In the genomic region with DNA sequence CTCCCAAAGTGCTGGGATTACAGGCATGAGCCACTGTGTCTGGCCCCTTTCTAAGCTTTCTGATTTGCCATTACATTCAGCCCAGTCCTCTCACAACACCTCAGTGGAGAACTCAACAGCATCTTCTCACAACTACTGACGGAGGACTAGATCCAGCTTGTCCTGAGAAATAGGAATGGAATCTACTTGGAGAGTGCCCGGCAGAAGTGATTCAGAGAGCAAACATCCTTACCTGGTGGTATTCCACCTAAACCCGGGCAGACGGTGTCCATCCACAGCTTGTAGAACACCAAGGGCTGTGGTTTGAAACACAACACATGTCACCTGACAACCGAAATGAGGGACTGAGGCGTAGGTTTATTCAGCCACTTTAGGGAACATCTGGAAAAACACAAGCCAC, we compare ENCODE assay signal across 28 cellular contexts.
"Had no signal": no experiment of that assay in that cellular context is flagged by ENCODE, and none has a peak within 500 bp of the region (broad histone marks: within the 10 kb centered on the region; RNA-seq: fewer than 3 reads in every experiment).

No MANE protein-coding gene starts in this region.

- H3K79me2 ChIP-seq: hepatocyte, parathyroid adenoma had no signal

- H3K4me2 ChIP-seq: hepatocyte, neural progenitor cell had no signal

- H3K4me3 ChIP-seq: gastrocnemius medialis, hepatocyte, lower lobe of right lung, neural progenitor cell, psoas muscle, spleen, suprapubic skin, tibial nerve had no signal

- DNase-seq: activated B cell treated with CpG ODN at 0.5 μM for 24 hours; activated CD4-positive, alpha-beta T cell treated with anti-CD3 and anti-CD28 coated beads, Interleukin-2, amount 50 U/mL, for 1 hour; activated CD8-positive, alpha-beta T cell treated with anti-CD3 and anti-CD28 coated beads for 36 hours; activated naive CD8-positive, alpha-beta T cell treated with anti-CD3 and anti-CD28 coated beads, Interleukin-2, amount 50 U/mL, for 24 hours; activated T-cell treated with anti-CD3 and anti-CD28 coated beads, Interleukin-2, amount 50 U/mL, for 4 hours; amygdala; effector CD4-positive, alpha-beta T cell; gastrocnemius medialis; glutamatergic neuron; kidney; lower lobe of right lung; mesendoderm; natural killer cell; occipital lobe; psoas muscle; spleen; stimulated activated naive CD4-positive, alpha-beta T cell; T-helper 1 cell had no signal

- H2AFZ ChIP-seq: hepatocyte, neural progenitor cell, parathyroid adenoma had no signal

- H3K4me1 Mint-ChIP-seq: activated naive CD4-positive, alpha-beta T cell treated with anti-CD3 and anti-CD28 coated beads, Interleukin-2, amount 50 U/mL, for 24 hours; activated naive CD8-positive, alpha-beta T cell treated with anti-CD3 and anti-CD28 coated beads, Interleukin-2, amount 50 U/mL, for 24 hours; activated T-helper 17 cell treated with anti-CD3 and anti-CD28 coated beads, Interleukin-2, amount 50 U/mL, for 72 hours; central memory CD8-positive, alpha-beta T cell; natural killer cell; neural progenitor cell had no signal

- H3K27ac ChIP-seq: hepatocyte, lower lobe of right lung, neural progenitor cell, parathyroid adenoma, spleen, suprapubic skin, tibial nerve had no signal

- H3K36me3 Mint-ChIP-seq: activated naive CD4-positive, alpha-beta T cell treated with anti-CD3 and anti-CD28 coated beads, Interleukin-2, amount 50 U/mL, for 24 hours; natural killer cell; neural progenitor cell had no signal

- H3K27me3 ChIP-seq: gastrocnemius medialis, hepatocyte, neural progenitor cell, tibial nerve had no signal

- H3K27ac Mint-ChIP-seq: activated B cell treated with CpG ODN at 0.5 μM for 24 hours; activated CD8-positive, alpha-beta T cell treated with anti-CD3 and anti-CD28 coated beads for 36 hours; activated naive CD4-positive, alpha-beta T cell treated with anti-CD3 and anti-CD28 coated beads, Interleukin-2, amount 50 U/mL, for 24 hours; activated naive CD8-positive, alpha-beta T cell treated with anti-CD3 and anti-CD28 coated beads, Interleukin-2, amount 50 U/mL, for 24 hours; activated T-helper 17 cell treated with anti-CD3 and anti-CD28 coated beads, Interleukin-2, amount 50 U/mL, for 72 hours; dendritic cell treated with granulocyte-macrophage colony-stimulating factor and Interleukin-4, amounts not matched to agents 40 ng/mL and 50 ng/mL, for 4 days; natural killer cell; neural progenitor cell; T-helper 2 cell treated with Interferon-gamma antibody and Interleukin-4, amounts not matched to agents 5 μg/mL and 100 μg/mL, for 36 hours had no signal

- H3K4me1 ChIP-seq: lower lobe of right lung, neural progenitor cell, parathyroid adenoma, suprapubic skin had no signal

- ATAC-seq: activated CD8-positive, alpha-beta T cell treated with anti-CD3 and anti-CD28 coated beads for 36 hours; activated naive CD8-positive, alpha-beta T cell treated with anti-CD3 and anti-CD28 coated beads, Interleukin-2, amount 50 U/mL, for 24 hours; activated T-cell treated with anti-CD3 and anti-CD28 coated beads, Interleukin-2, amount 50 U/mL, for 4 hours; activated T-helper 17 cell treated with anti-CD3 and anti-CD28 coated beads, Interleukin-2, amount 50 U/mL, for 72 hours; gastrocnemius medialis; lower lobe of right lung; natural killer cell; psoas muscle had no signal

- H3K36me3 ChIP-seq: gastrocnemius medialis, lower lobe of right lung, neural progenitor cell, spleen, suprapubic skin, tibial nerve had no signal

- H3K9me3 Mint-ChIP-seq: activated B cell treated with CpG ODN at 0.5 μM for 24 hours; activated CD8-positive, alpha-beta T cell treated with anti-CD3 and anti-CD28 coated beads for 36 hours; activated naive CD4-positive, alpha-beta T cell treated with anti-CD3 and anti-CD28 coated beads, Interleukin-2, amount 50 U/mL, for 24 hours; activated naive CD8-positive, alpha-beta T cell treated with anti-CD3 and anti-CD28 coated beads, Interleukin-2, amount 50 U/mL, for 24 hours; activated T-cell treated with anti-CD3 and anti-CD28 coated beads, Interleukin-2, amount 50 U/mL, for 4 hours; activated T-helper 17 cell treated with anti-CD3 and anti-CD28 coated beads, Interleukin-2, amount 50 U/mL, for 72 hours; central memory CD8-positive, alpha-beta T cell; natural killer cell; neural progenitor cell; T-helper 2 cell treated with Interferon-gamma antibody and Interleukin-4, amounts not matched to agents 5 μg/mL and 100 μg/mL, for 36 hours had no signal

- H3K9me3 ChIP-seq: gastrocnemius medialis, lower lobe of right lung, psoas muscle, spleen, suprapubic skin, tibial nerve had no signal

- H3K9ac ChIP-seq: neural progenitor cell, parathyroid adenoma had no signal

- H3K4me3 Mint-ChIP-seq: activated B cell treated with CpG ODN at 0.5 μM for 24 hours; activated CD8-positive, alpha-beta T cell treated with anti-CD3 and anti-CD28 coated beads for 36 hours; activated naive CD4-positive, alpha-beta T cell treated with anti-CD3 and anti-CD28 coated beads, Interleukin-2, amount 50 U/mL, for 24 hours; activated naive CD8-positive, alpha-beta T cell treated with anti-CD3 and anti-CD28 coated beads, Interleukin-2, amount 50 U/mL, for 24 hours; activated T-cell treated with anti-CD3 and anti-CD28 coated beads, Interleukin-2, amount 50 U/mL, for 4 hours; activated T-helper 17 cell treated with anti-CD3 and anti-CD28 coated beads, Interleukin-2, amount 50 U/mL, for 72 hours; central memory CD8-positive, alpha-beta T cell; dendritic cell treated with granulocyte-macrophage colony-stimulating factor and Interleukin-4, amounts not matched to agents 40 ng/mL and 50 ng/mL, for 4 days; natural killer cell; neural progenitor cell; T-helper 2 cell treated with Interferon-gamma antibody and Interleukin-4, amounts not matched to agents 5 μg/mL and 100 μg/mL, for 36 hours had no signal
